In genomic region chr1:94658221-94658620, GRCh38 we compare ENCODE assay signal across 10 cellular contexts.
A peak's percentile ranks its signal among the peaks of the same experiment; 100 is the strongest.
DNase-seq lines count a peak whose midpoint lies in the region; ATAC-seq, FAIRE-seq and TF ChIP-seq lines count a peak whose summit lies in the region.
"Had no signal": no experiment of that assay in that cellular context is flagged by ENCODE, and none has a peak within 500 bp of the region (broad histone marks: within the 10 kb centered on the region; RNA-seq: fewer than 3 reads in every experiment).

No MANE protein-coding gene starts in this region.

- H3K4me1 Mint-ChIP-seq in T-helper 17 cell = no peaks in the 10 kb centered on the region
- H3K4me1 Mint-ChIP-seq in activated T-cell treated with anti-CD3 and anti-CD28 coated beads, Interleukin-2, amount 50 U/mL, for 72 hours (ENCODE audit: low read depth) = no peaks in the 10 kb centered on the region

- intact Hi-C loops in testis (cut with DNase I; ENCODE audit: low total_unique reads) = no loop called here

- H3K9me3 Mint-ChIP-seq in activated T-cell treated with anti-CD3 and anti-CD28 coated beads, Interleukin-2, amount 50 U/mL, for 72 hours = no peaks in the 10 kb centered on the region
- H3K9me3 Mint-ChIP-seq: activated naive CD4-positive, alpha-beta T cell treated with anti-CD3 and anti-CD28 coated beads, Interleukin-2, amount 50 U/mL, for 72 hours had no signal

- H3K27me3 ChIP-seq in bronchial epithelial cell (ENCODE audit: control insufficient read depth, insufficient read depth, low read length) (no peaks in the 10 kb centered on the region), testis (no peaks in the 10 kb centered on the region)
- H3K27me3 ChIP-seq: tibial nerve had no signal

- no peak for FAIRE-seq in bronchial epithelial cell (lab: Jason Lieb, UNC)

- peak overlapping the region; percentile 2 to 65 for H3K27ac ChIP-seq in testis

- H3K4me3 Mint-ChIP-seq in T-helper 17 cell = no peak overlapping the region
- H3K4me3 Mint-ChIP-seq in activated T-cell treated with anti-CD3 and anti-CD28 coated beads, Interleukin-2, amount 50 U/mL, for 72 hours = no peak overlapping the region

- TF ChIP-seq POLR2A in testis (IDR thresholded peaks at IDR 0.05) = no peak

- no peaks in the 10 kb centered on the region for H3K36me3 Mint-ChIP-seq in T-helper 17 cell (ENCODE audit: low read depth)
- H3K36me3 Mint-ChIP-seq in activated T-cell treated with anti-CD3 and anti-CD28 coated beads, Interleukin-2, amount 50 U/mL, for 72 hours (ENCODE audit: insufficient read depth in 2 of 2) = no peaks in the 10 kb centered on the region
- H3K36me3 Mint-ChIP-seq: activated naive CD4-positive, alpha-beta T cell treated with anti-CD3 and anti-CD28 coated beads, Interleukin-2, amount 50 U/mL, for 72 hours had no signal

- TF ChIP-seq CTCF in bronchial epithelial cell (IDR thresholded peaks at IDR 0.05; ENCODE audit: insufficient read depth, low read length, severe bottlenecking) (no peak), testis (IDR thresholded peaks at IDR 0.05) (no peak)

- H3K4me3 ChIP-seq in bronchial epithelial cell (ENCODE audit: low read depth, low read length) (no peak overlapping the region), testis (no peak overlapping the region)
- H3K4me3 ChIP-seq: tibial nerve had no signal

- peaks cover 11% of the 10 kb centered on the region for H3K27me3 Mint-ChIP-seq in T-helper 17 cell
- H3K27me3 Mint-ChIP-seq in activated T-cell treated with anti-CD3 and anti-CD28 coated beads, Interleukin-2, amount 50 U/mL, for 72 hours (ENCODE audit: low read depth) = no peaks in the 10 kb centered on the region

- H3K27ac Mint-ChIP-seq in T-helper 17 cell = no peak overlapping the region
- no peak overlapping the region for H3K27ac Mint-ChIP-seq in activated T-cell treated with anti-CD3 and anti-CD28 coated beads, Interleukin-2, amount 50 U/mL, for 72 hours
- H3K27ac Mint-ChIP-seq: activated naive CD4-positive, alpha-beta T cell treated with anti-CD3 and anti-CD28 coated beads, Interleukin-2, amount 50 U/mL, for 72 hours had no signal

- H3K4me1 ChIP-seq in testis = peaks cover 26% of the 10 kb centered on the region

- WGBS in testis, 2 donors = 35 to 54% methylated on average over 3 of the region's 3 CpGs

- no peaks in the 10 kb centered on the region for H3K36me3 ChIP-seq in bronchial epithelial cell (ENCODE audit: control insufficient read depth, insufficient read depth, low read length)
- no peaks in the 10 kb centered on the region for H3K36me3 ChIP-seq in testis (ENCODE audit: low read depth, missing control alignments)
- H3K36me3 ChIP-seq: tibial nerve had no signal

- ATAC-seq in T-helper 17 cell = no peak
- no peak for ATAC-seq in activated T-cell treated with anti-CD3 and anti-CD28 coated beads, Interleukin-2, amount 50 U/mL, for 72 hours (replicated peaks in 1 of 2)
- ATAC-seq: activated naive CD4-positive, alpha-beta T cell treated with anti-CD3 and anti-CD28 coated beads, Interleukin-2, amount 50 U/mL, for 72 hours had no signal

- peak; percentile 40 for DNase-seq in HT1080 (ENCODE audit: low read depth)
- peak; percentile 83 for DNase-seq in bronchial epithelial cell (ENCODE audit: low read depth)
- peak; percentile 46 for DNase-seq in iris pigment epithelial cell (ENCODE audit: low read depth)
- no peak for DNase-seq in testis
- DNase-seq in T-helper 17 cell = no peak
- DNase-seq in activated T-cell treated with anti-CD3 and anti-CD28 coated beads, Interleukin-2, amount 50 U/mL, for 72 hours = no peak
- DNase-seq in activated CD4-positive, alpha-beta T cell treated with anti-CD3 and anti-CD28 coated beads for 1 hour = no peak
- DNase-seq: NCI-H524 had no signal

- H3K9me3 ChIP-seq in testis (no peaks in the 10 kb centered on the region), T-helper 17 cell (ENCODE audit: control insufficient read depth, low read length, poor library complexity, severe bottlenecking) (no peaks in the 10 kb centered on the region)
- H3K9me3 ChIP-seq: tibial nerve had no signal

Comparison
In these comparisons a context has a peak if more than half of its experiments do, and no peak if none do; other contexts are left out.
1. DNase-seq: peak in HT1080 (single experiment), bronchial epithelial cell (single experiment) and iris pigment epithelial cell (single experiment); none in testis (single experiment), T-helper 17 cell (0 of 3), activated T-cell treated with anti-CD3 and anti-CD28 coated beads, Interleukin-2, amount 50 U/mL, for 72 hours (0 of 2) and activated CD4-positive, alpha-beta T cell treated with anti-CD3 and anti-CD28 coated beads for 1 hour (single experiment).